ENCODE assay signal across 23 cellular contexts in the genomic region with DNA sequence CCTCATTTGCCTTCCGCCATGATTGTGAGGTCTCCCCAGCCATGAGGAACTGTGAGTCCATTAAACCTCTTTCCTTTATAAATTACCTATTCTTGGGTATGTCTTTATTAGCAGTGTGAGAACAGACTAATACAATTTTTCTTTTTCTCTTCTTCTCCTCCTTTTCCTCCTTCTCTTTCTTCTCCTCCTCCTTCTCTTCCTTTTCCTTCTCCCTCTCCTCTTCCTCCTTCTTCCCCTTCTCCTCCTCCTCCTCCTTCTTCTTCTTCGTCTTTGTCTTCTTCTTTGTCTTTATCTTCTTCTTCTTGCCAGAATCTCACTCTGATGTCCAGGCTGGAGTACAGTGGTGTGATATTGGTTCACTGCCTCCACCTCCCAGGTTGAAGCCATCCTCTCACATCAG. TPM values are rescaled to one million over a fixed set of nuclear protein-coding genes. Genes with fewer than 3 reads are reported as not detected.
"Had no signal": no experiment of that assay in that cellular context is flagged by ENCODE, and none has a peak within 500 bp of the region (broad histone marks: within the 10 kb centered on the region; RNA-seq: fewer than 3 reads in every experiment).

No MANE protein-coding gene starts in this region.

- H3K36me3 Mint-ChIP-seq: natural killer cell had no signal

- H3K4me3 Mint-ChIP-seq: mesothelial cell of epicardium; naive B cell; natural killer cell; stimulated activated memory B cell treated with anti-CD40 and anti-IgM and Interleukin-4, amounts not matched to agents 10 μg/mL and 1 μg/mL and 100 μg/mL, for 72 hours; stimulated activated naive CD8-positive, alpha-beta T cell treated with anti-CD3 and anti-CD28 coated beads, Interleukin-15, amount 100 ng/mL, for 72 hours; type B pancreatic cell had no signal

- H3K4me3 ChIP-seq: left ventricle myocardium inferior, lung, ovary, right atrium auricular region, right lobe of liver, smooth muscle cell, tibial nerve, uterus had no signal

- H3K27me3 Mint-ChIP-seq: progenitor cell of endocrine pancreas, type B pancreatic cell had no signal

- ATAC-seq: natural killer cell; right lobe of liver; stimulated activated memory B cell treated with anti-CD40 and anti-IgM and Interleukin-4, amounts not matched to agents 10 μg/mL and 1 μg/mL and 100 μg/mL, for 72 hours; stimulated activated naive CD8-positive, alpha-beta T cell treated with anti-CD3 and anti-CD28 coated beads, Interleukin-15, amount 100 ng/mL, for 72 hours had no signal

- H3K27ac Mint-ChIP-seq: mesothelial cell of epicardium; natural killer cell; progenitor cell of endocrine pancreas; stimulated activated memory B cell treated with anti-CD40 and anti-IgM and Interleukin-4, amounts not matched to agents 10 μg/mL and 1 μg/mL and 100 μg/mL, for 72 hours; stimulated activated naive CD8-positive, alpha-beta T cell treated with anti-CD3 and anti-CD28 coated beads, Interleukin-15, amount 100 ng/mL, for 72 hours; type B pancreatic cell had no signal

- H3K27me3 ChIP-seq: ovary, right atrium auricular region, right lobe of liver, uterus had no signal

- DNase-seq: islet precursor cell; left ventricle myocardium inferior; mesendoderm; naive B cell; natural killer cell; ovary; right lobe of liver; stimulated activated CD4-positive, alpha-beta T cell treated with anti-CD3 and anti-CD28 coated beads, Interleukin-1b, Interleukin-23, amount 100 ng/mL, for 48 hours; stimulated activated CD4-positive, alpha-beta T cell treated with anti-CD3 and anti-CD28 coated beads, Interleukin-2, amount 100 ng/mL, for 48 hours; stimulated activated CD4-positive, alpha-beta T cell treated with anti-CD3 and anti-CD28 coated beads, Interleukin-4, amount 100 ng/mL, for 4 hours; stimulated activated CD8-positive, alpha-beta memory T cell treated with anti-CD3 and anti-CD28 coated beads, Interleukin-4, amount 100 ng/mL, for 48 hours; stimulated activated naive CD4-positive, alpha-beta T cell treated with Interleukin-2 at 50 U/mL for 16 hours; stimulated activated naive CD8-positive, alpha-beta T cell treated with anti-CD3 and anti-CD28 coated beads, Interleukin-15, amount 100 ng/mL, for 72 hours; substantia nigra; uterus had no signal

- H3K36me3 ChIP-seq: left ventricle myocardium inferior, ovary, right atrium auricular region, right lobe of liver, tibial nerve, uterus had no signal

- H3K4me1 ChIP-seq: left ventricle myocardium inferior, right atrium auricular region, right lobe of liver, tibial nerve, uterus had no signal

- H3K27ac ChIP-seq: left ventricle myocardium inferior, ovary, right atrium auricular region, right lobe of liver, tibial nerve, uterus had no signal

- H3K4me1 Mint-ChIP-seq: natural killer cell had no signal

- H3K9me3 ChIP-seq: left ventricle myocardium inferior, ovary, right atrium auricular region, right lobe of liver, tibial nerve, uterus had no signal

- H3K9me3 Mint-ChIP-seq: natural killer cell; stimulated activated naive CD8-positive, alpha-beta T cell treated with anti-CD3 and anti-CD28 coated beads, Interleukin-15, amount 100 ng/mL, for 72 hours; type B pancreatic cell had no signal

RNA-seq across cellular contexts. Expression of gene SKA1, which starts 20.2 kb away (rescaled TPM):
- total RNA-seq: tibial nerve had no signal
